In the genomic region with DNA sequence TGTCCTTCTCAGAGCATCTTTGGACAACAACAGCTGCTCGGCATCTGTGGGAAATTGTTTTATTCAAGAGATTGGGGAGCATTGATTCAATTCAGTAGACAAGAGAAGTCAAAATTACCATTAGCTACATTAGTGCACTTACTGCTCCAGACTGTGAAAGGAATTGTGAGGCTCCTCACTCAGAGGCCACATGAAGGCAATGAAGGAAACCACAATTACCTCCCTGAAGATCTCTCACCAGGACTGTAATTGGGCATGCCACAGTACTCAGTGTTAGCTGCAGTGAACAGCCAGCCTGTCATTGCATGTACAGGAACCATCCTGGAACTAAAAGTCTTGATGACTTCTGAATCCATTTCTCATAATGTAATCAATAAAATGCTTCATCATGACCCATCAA, we compare ENCODE assay signal across 25 cellular contexts.
DNase-seq lines count a peak whose midpoint lies in the region; ATAC-seq, FAIRE-seq and TF ChIP-seq lines count a peak whose summit lies in the region.
"Had no signal": no experiment of that assay in that cellular context is flagged by ENCODE, and none has a peak within 500 bp of the region (broad histone marks: within the 10 kb centered on the region; RNA-seq: fewer than 3 reads in every experiment).

No MANE protein-coding gene starts in this region.

- no peaks in the 10 kb centered on the region for H3K79me2 ChIP-seq in astrocyte (ENCODE audit: insufficient read depth, low read length)

- H3K27me3 Mint-ChIP-seq in natural killer cell (ENCODE audit: low read depth in 2 of 2), result no peaks in the 10 kb centered on the region
- H3K27me3 Mint-ChIP-seq in natural killer cell treated with Interleukin-12 subunit alpha and Interleukin-12 subunit beta and Interleukin-15 and Interleukin-18, amount 100 ng/mL, for 72 hours, result peaks cover 0 to 2% of the 10 kb centered on the region in 2 donors
- H3K27me3 Mint-ChIP-seq in astrocyte (ENCODE audit: low read depth, unreplicated experiment), result no peaks in the 10 kb centered on the region
- H3K27me3 Mint-ChIP-seq: B cell had no signal

- DNase-seq in natural killer cell (no peak), NCI-H2227 (lab: John Stamatoyannopoulos, UW; ENCODE audit: unreplicated experiment) (peak; percentile 44), astrocyte (ENCODE audit: low read depth) (no peak), renal cortical epithelial cell (ENCODE audit: low read depth) (peak; percentile 4), germinal center (ENCODE audit: low spot score) (no peak), pancreas (no peak)
- DNase-seq in natural killer cell treated with Interleukin-12 subunit alpha and Interleukin-12 subunit beta and Interleukin-15 and Interleukin-18, amount 100 ng/mL, for 72 hours (ENCODE audit: low spot score), result no peak
- DNase-seq: DMS53, EL, GF-D8, IMR-90, Karpas-422, MM.1S, NCI-H1092, NCI-H1436, NCI-H1930, NCI-H524 treated with DMSO at 0.1 percent for 48 hours, NCI-H82, Peyer's patch had no signal

- H3K4me1 ChIP-seq in astrocyte (ENCODE audit: insufficient read depth, low read length) (no peaks in the 10 kb centered on the region), pancreas (no peaks in the 10 kb centered on the region)
- H3K4me1 ChIP-seq: A549, Peyer's patch had no signal

- H3K27ac ChIP-seq in astrocyte (ENCODE audit: low read depth, low read length) (no peak overlapping the region), pancreas (no peak overlapping the region)
- H3K27ac ChIP-seq: A549, Peyer's patch had no signal

- H3K36me3 ChIP-seq in astrocyte (ENCODE audit: insufficient read depth, low read length) (no peaks in the 10 kb centered on the region), pancreas (no peaks in the 10 kb centered on the region)
- H3K36me3 ChIP-seq: Peyer's patch had no signal

- no peaks in the 10 kb centered on the region for H3K9me3 Mint-ChIP-seq in natural killer cell
- H3K9me3 Mint-ChIP-seq in natural killer cell treated with Interleukin-12 subunit alpha and Interleukin-12 subunit beta and Interleukin-15 and Interleukin-18, amount 100 ng/mL, for 72 hours, result no peaks in the 10 kb centered on the region
- H3K9me3 Mint-ChIP-seq in astrocyte (ENCODE audit: unreplicated experiment), result peaks cover 5% of the 10 kb centered on the region

- no peak for TF ChIP-seq CTCF in natural killer cell (IDR thresholded peaks at IDR 0.05)
- TF ChIP-seq CTCF in astrocyte (IDR thresholded peaks at IDR 0.05; ENCODE audit: insufficient read depth, low read depth, low read length), result no peak
- TF ChIP-seq CTCF in pancreas (IDR thresholded peaks at IDR 0.05), result no peak

- H3K4me2 ChIP-seq in astrocyte (ENCODE audit: low read length), result no peak overlapping the region
- H3K4me2 ChIP-seq: A549 had no signal

- no peak overlapping the region for H3K9ac ChIP-seq in astrocyte (ENCODE audit: low read length)

- 95 to 100% methylated on average over 1 of the region's 1 CpG for WGBS in pancreas, 2 donors

- H3K4me3 Mint-ChIP-seq in natural killer cell (peak overlapping the region; percentile 14), astrocyte (ENCODE audit: unreplicated experiment) (peak overlapping the region; percentile 2)
- no peak overlapping the region for H3K4me3 Mint-ChIP-seq in natural killer cell treated with Interleukin-12 subunit alpha and Interleukin-12 subunit beta and Interleukin-15 and Interleukin-18, amount 100 ng/mL, for 72 hours
- H3K4me3 Mint-ChIP-seq: B cell had no signal

- H3K4me1 Mint-ChIP-seq in natural killer cell (peaks cover 25 to 30% of the 10 kb centered on the region in 2 donors), astrocyte (ENCODE audit: low read depth, unreplicated experiment) (peaks cover 16% of the 10 kb centered on the region)
- peaks cover 20 to 22% of the 10 kb centered on the region in 2 donors for H3K4me1 Mint-ChIP-seq in natural killer cell treated with Interleukin-12 subunit alpha and Interleukin-12 subunit beta and Interleukin-15 and Interleukin-18, amount 100 ng/mL, for 72 hours (ENCODE audit: low read depth in 2 of 2)
- H3K4me1 Mint-ChIP-seq: B cell had no signal

- no peaks in the 10 kb centered on the region for H3K27me3 ChIP-seq in astrocyte (ENCODE audit: insufficient read depth, low read length)
- H3K27me3 ChIP-seq in pancreas, result no peaks in the 10 kb centered on the region
- H3K27me3 ChIP-seq: Peyer's patch had no signal

- intact Hi-C loops in natural killer cell (cut with micrococcal nuclease), result no loop called here
- intact Hi-C loops in pancreas (cut with DNase I), result no loop called here

- H3K27ac Mint-ChIP-seq in natural killer cell (no peak overlapping the region), astrocyte (ENCODE audit: unreplicated experiment) (no peak overlapping the region)
- no peak overlapping the region for H3K27ac Mint-ChIP-seq in natural killer cell treated with Interleukin-12 subunit alpha and Interleukin-12 subunit beta and Interleukin-15 and Interleukin-18, amount 100 ng/mL, for 72 hours
- H3K27ac Mint-ChIP-seq: B cell had no signal

- no peaks in the 10 kb centered on the region for H3K36me3 Mint-ChIP-seq in natural killer cell
- H3K36me3 Mint-ChIP-seq in natural killer cell treated with Interleukin-12 subunit alpha and Interleukin-12 subunit beta and Interleukin-15 and Interleukin-18, amount 100 ng/mL, for 72 hours, result no peaks in the 10 kb centered on the region
- H3K36me3 Mint-ChIP-seq in astrocyte (ENCODE audit: low read depth, unreplicated experiment), result peaks cover 5% of the 10 kb centered on the region

- no peaks in the 10 kb centered on the region for H3K9me3 ChIP-seq in astrocyte (ENCODE audit: insufficient read depth, low read depth, low read length)
- H3K9me3 ChIP-seq in pancreas, result no peaks in the 10 kb centered on the region
- H3K9me3 ChIP-seq: A549, Peyer's patch had no signal

- no peak overlapping the region for H2AFZ ChIP-seq in astrocyte (ENCODE audit: low read depth, low read length)

- ATAC-seq in natural killer cell, result peak in 1 of 3 donors; percentile 74
- no peak for ATAC-seq in natural killer cell treated with Interleukin-12 subunit alpha and Interleukin-12 subunit beta and Interleukin-15 and Interleukin-18, amount 100 ng/mL, for 72 hours
- no peak for ATAC-seq in pancreas
- ATAC-seq in HG03045 (IDR thresholded peaks at IDR 0.05; ENCODE audit: unreplicated experiment), result no peak
- ATAC-seq: A549, HCT116 had no signal

- H3K4me3 ChIP-seq in astrocyte (ENCODE audit: insufficient read depth, low read depth, low read length), result no peak overlapping the region
- H3K4me3 ChIP-seq in pancreas, result no peak overlapping the region
- H3K4me3 ChIP-seq: A549, Peyer's patch had no signal

- no peak for FAIRE-seq in astrocyte (lab: Jason Lieb, UNC)
- no peak for FAIRE-seq in pancreas (lab: Jason Lieb, UNC)
- FAIRE-seq: A549, D721Med, H1 had no signal

- no peaks in the 10 kb centered on the region for H4K20me1 ChIP-seq in astrocyte (ENCODE audit: insufficient read depth, low read length)

Comparison
In these comparisons a context has a peak if more than half of its experiments do, and no peak if none do; other contexts are left out.
1. DNase-seq: peak in NCI-H2227 (single experiment) and renal cortical epithelial cell (single experiment); none in natural killer cell (single experiment), natural killer cell treated with Interleukin-12 subunit alpha and Interleukin-12 subunit beta and Interleukin-15 and Interleukin-18, amount 100 ng/mL, for 72 hours (single experiment), astrocyte (single experiment), germinal center (single experiment) and pancreas (0 of 6).